In the genomic region with DNA sequence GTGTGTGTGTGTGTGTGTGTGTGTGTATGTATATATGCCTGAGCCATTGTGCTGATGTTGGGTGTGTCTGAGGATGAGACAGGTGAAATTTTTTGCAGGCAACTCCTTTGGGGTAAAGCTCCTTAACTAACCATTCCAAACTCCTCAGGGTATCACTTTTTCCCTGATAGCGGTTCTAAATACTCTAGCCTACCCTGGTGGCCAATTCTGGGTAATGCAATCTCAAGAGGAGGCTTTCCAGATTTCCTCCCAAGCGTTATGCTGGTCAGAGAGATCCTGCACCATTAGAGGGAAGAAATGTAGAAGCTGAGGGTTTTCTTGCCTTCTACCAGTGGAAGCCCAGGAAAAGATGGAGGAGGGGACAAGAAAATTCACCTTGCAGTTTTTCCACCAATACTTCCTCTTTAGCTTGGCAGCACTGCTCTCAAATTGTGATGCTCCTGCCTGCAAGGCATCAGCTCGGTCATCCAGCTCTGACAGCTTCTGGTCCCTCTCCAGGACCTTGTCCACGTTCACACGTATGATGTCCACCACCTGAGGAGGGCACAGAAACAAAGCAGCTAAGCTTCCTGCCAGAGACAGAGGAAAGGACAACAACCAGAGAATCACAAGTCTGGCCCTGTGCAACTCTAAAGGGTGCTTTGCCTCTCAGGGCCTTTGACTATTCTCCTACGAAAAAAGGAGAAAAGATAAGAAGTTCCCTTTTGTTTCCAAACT, we compare ENCODE assay signal across 8 cellular contexts. TPM values are rescaled to one million over a fixed set of nuclear protein-coding genes. Genes with fewer than 3 reads are reported as not detected.
A peak's percentile ranks its signal among the peaks of the same experiment; 100 is the strongest.
DNase-seq lines count a peak whose midpoint lies in the region; ATAC-seq and TF ChIP-seq lines count a peak whose summit lies in the region.

No MANE protein-coding gene starts in this region.

- no peak overlapping the region for H3K27ac ChIP-seq in neural progenitor cell

- H3K27me3 ChIP-seq in neural progenitor cell, result no peaks in the 10 kb centered on the region

- DNase-seq in AML-193 (lab: John Stamatoyannopoulos, UW) (peak; percentile 54 to 55), GM10266 (ENCODE audit: extremely low spot score) (no peak), NCI-H2081 (lab: John Stamatoyannopoulos, UW) (peak; percentile 59 to 67), fibroblast of peridontal ligament (ENCODE audit: extremely low read depth) (peak; percentile 87), neural progenitor cell (ENCODE audit: low spot score) (peak; percentile 82)
- no peak for DNase-seq in stimulated activated CD4-positive, alpha-beta T cell treated with anti-CD3 and anti-CD28 coated beads, Interleukin-1b, Interleukin-23, amount 100 ng/mL, for 48 hours

- TF ChIP-seq CTCF in GM10266 (IDR thresholded peaks at IDR 0.05; ENCODE audit: control insufficient read depth, insufficient read depth, low read depth, missing control alignments) (peak; percentile 76), WI38 (IDR thresholded peaks at IDR 0.05; ENCODE audit: low read depth, low read length) (peak; percentile 97), neural progenitor cell (IDR thresholded peaks at IDR 0.05) (peak; percentile 83)

- peaks cover 18% of the 10 kb centered on the region for H3K79me2 ChIP-seq in neural progenitor cell (ENCODE audit: low read depth)

- H3K4me1 Mint-ChIP-seq in neural progenitor cell, result peaks cover 18% of the 10 kb centered on the region

- no peak for ATAC-seq in HG03097 (IDR thresholded peaks at IDR 0.05; ENCODE audit: low FRiP score, unreplicated experiment)

- H3F3A ChIP-seq in neural progenitor cell (ENCODE audit: low read depth), result peaks cover 7% of the 10 kb centered on the region

- H3K9me3 ChIP-seq in neural progenitor cell (ENCODE audit: low read depth), result no peaks in the 10 kb centered on the region

- H3K4me2 ChIP-seq in neural progenitor cell, result no peak overlapping the region

- peaks cover 8% of the 10 kb centered on the region for H3K4me1 ChIP-seq in neural progenitor cell

- H3K27ac Mint-ChIP-seq in neural progenitor cell, result no peak overlapping the region

- no peaks in the 10 kb centered on the region for H4K20me1 ChIP-seq in neural progenitor cell (ENCODE audit: low read depth)

- H3K9ac ChIP-seq in neural progenitor cell, result no peak overlapping the region

- no peaks in the 10 kb centered on the region for H3K36me3 ChIP-seq in neural progenitor cell

- H3K27me3 Mint-ChIP-seq in neural progenitor cell (ENCODE audit: insufficient read depth, low read depth), result peaks cover 3% of the 10 kb centered on the region

- H3K4me3 Mint-ChIP-seq in neural progenitor cell, result no peak overlapping the region

- no peak overlapping the region for H2AFZ ChIP-seq in neural progenitor cell (replicated peaks)

- H3K9me3 Mint-ChIP-seq in neural progenitor cell, result no peaks in the 10 kb centered on the region

- peaks cover 11% of the 10 kb centered on the region for H3K36me3 Mint-ChIP-seq in neural progenitor cell

- H3K4me3 ChIP-seq in WI38 (ENCODE audit: low read depth, low read length) (no peak overlapping the region), neural progenitor cell (no peak overlapping the region)

RNA-seq across cellular contexts. Expression of a gene that starts 4.9 kb away (rescaled TPM):
- total RNA-seq in neural progenitor cell (ENCODE audit: low replicate concordance), result 14.3 and 23.1 TPM in 2 replicates

RNA-seq across cellular contexts. Expression of a gene that starts 13.8 kb away (rescaled TPM):
- 0.56 TPM in 1 of 2 replicates, not detected in the other for total RNA-seq in neural progenitor cell (ENCODE audit: low replicate concordance)

RNA-seq across cellular contexts. Expression of a gene that starts 20.9 kb away (rescaled TPM):
- total RNA-seq in neural progenitor cell (ENCODE audit: low replicate concordance), result 0.43 TPM in 1 of 2 replicates, not detected in the other

RNA-seq across cellular contexts. Expression of a gene that starts 27.4 kb away (rescaled TPM):
- 95.2 and 143 TPM in 2 replicates for total RNA-seq in neural progenitor cell (ENCODE audit: low replicate concordance)

RNA-seq across cellular contexts. Expression of a gene that starts 28.3 kb away (rescaled TPM):
- total RNA-seq in neural progenitor cell (ENCODE audit: low replicate concordance), result 113 and 120 TPM in 2 replicates

Comparison
In these comparisons a context has a peak if more than half of its experiments do, and no peak if none do; other contexts are left out.
1. DNase-seq: peak in AML-193 (2 of 2), NCI-H2081 (2 of 2), fibroblast of peridontal ligament (single experiment) and neural progenitor cell (single experiment); none in GM10266 (single experiment) and stimulated activated CD4-positive, alpha-beta T cell treated with anti-CD3 and anti-CD28 coated beads, Interleukin-1b, Interleukin-23, amount 100 ng/mL, for 48 hours (single experiment).
2. Peak in every context shown above with its lines, with median percentiles within 50 percentile points of each other: CTCF ChIP-seq.